Comparison of ENCODE assay signal across 24 cellular contexts in genomic region chr4:168720396-168720795, GRCh38.
"Had no signal": no experiment of that assay in that cellular context is flagged by ENCODE, and none has a peak within 500 bp of the region (broad histone marks: within the 10 kb centered on the region; RNA-seq: fewer than 3 reads in every experiment).

No MANE protein-coding gene starts in this region.

- H3K27ac ChIP-seq: neural progenitor cell, ovary, parathyroid adenoma, psoas muscle, right lobe of liver, sigmoid colon, stomach, thoracic aorta, thyroid gland, tibial nerve, upper lobe of left lung, vagina had no signal

- H2AFZ ChIP-seq: neural progenitor cell, parathyroid adenoma had no signal

- H3K4me3 ChIP-seq: neural progenitor cell, ovary, psoas muscle, right lobe of liver, sigmoid colon, stomach, thoracic aorta, thyroid gland, tibial nerve, upper lobe of left lung, vagina had no signal

- H3K9me3 ChIP-seq: ovary, psoas muscle, right lobe of liver, sigmoid colon, stomach, thoracic aorta, thyroid gland, tibial nerve, upper lobe of left lung, vagina had no signal

- H3K4me1 ChIP-seq: right lobe of liver had no signal

- H3K9ac ChIP-seq: neural progenitor cell, parathyroid adenoma had no signal

- H3K36me3 ChIP-seq: ovary, right lobe of liver, sigmoid colon, stomach, thoracic aorta, thyroid gland, tibial nerve, upper lobe of left lung, vagina had no signal

- H3K4me2 ChIP-seq: neural progenitor cell had no signal

- ATAC-seq: psoas muscle; right cardiac atrium; right lobe of liver; stimulated activated effector memory CD8-positive, alpha-beta T cell treated with anti-CD3 and anti-CD28 coated beads, Interleukin-12 subunit alpha, Interleukin-12 subunit beta, amount 100 ng/mL, for 72 hours; stimulated activated naive B cell treated with anti-CD40 and anti-IgM and Interleukin-4, amounts not matched to agents 10 μg/mL and 1 μg/mL and 100 μg/mL, for 72 hours had no signal

- DNase-seq: occipital lobe; ovary; posterior cingulate gyrus; psoas muscle; right cardiac atrium; right lobe of liver; sigmoid colon; small intestine; stimulated activated CD4-positive, alpha-beta T cell treated with anti-CD3 and anti-CD28 coated beads, Interleukin-15, amount 100 ng/mL, for 24 hours; stimulated activated CD4-positive, alpha-beta T cell treated with anti-CD3 and anti-CD28 coated beads, Interleukin-2, amount 100 ng/mL, for 24 hours; stimulated activated CD4-positive, alpha-beta T cell treated with anti-CD3 and anti-CD28 coated beads, Interleukin-2, amount 100 ng/mL, for 48 hours; stimulated activated CD4-positive, alpha-beta T cell treated with anti-CD3 and anti-CD28 coated beads, Interleukin-4, amount 100 ng/mL, for 24 hours; stimulated activated naive B cell treated with anti-CD40 and anti-IgM and Interleukin-4, amounts not matched to agents 10 μg/mL and 1 μg/mL and 100 μg/mL, for 72 hours; stimulated activated naive CD4-positive, alpha-beta T cell treated with Interleukin-2 at 50 U/mL for 16 hours; stomach; thyroid gland; trophoblast cell; upper lobe of left lung had no signal

- H3K27me3 ChIP-seq: neural progenitor cell, ovary, right lobe of liver, sigmoid colon, stomach, thyroid gland, tibial nerve, upper lobe of left lung, vagina had no signal
